Comparison of ENCODE assay signal across 8 cellular contexts in the genomic region with DNA sequence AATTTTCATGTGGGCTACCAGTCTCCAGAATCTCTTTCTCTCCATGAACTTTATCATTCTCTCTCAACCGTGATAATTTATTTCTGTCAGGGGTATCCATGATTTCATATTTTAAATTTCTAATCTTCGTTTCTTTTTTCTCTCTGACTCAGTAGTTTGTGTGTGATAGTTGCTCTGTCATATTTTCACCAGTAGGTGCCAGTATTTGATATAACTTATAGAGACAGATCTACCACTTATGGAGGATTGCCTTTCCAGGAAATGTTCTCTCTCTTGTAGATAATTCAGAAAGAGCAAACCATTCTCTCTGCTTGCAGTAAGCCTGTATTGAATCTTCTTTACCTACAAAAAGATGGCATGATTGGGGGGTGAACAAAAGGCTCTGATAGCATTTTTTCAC.
DNase-seq lines count a peak whose midpoint lies in the region; ATAC-seq, FAIRE-seq and TF ChIP-seq lines count a peak whose summit lies in the region.

No MANE protein-coding gene starts in this region.

- no peaks in the 10 kb centered on the region for H3K36me3 ChIP-seq in bronchial epithelial cell (ENCODE audit: control insufficient read depth, insufficient read depth, low read length)
- no peaks in the 10 kb centered on the region for H3K36me3 ChIP-seq in effector memory CD4-positive, alpha-beta T cell (ENCODE audit: control insufficient read depth, insufficient read depth, low read length)

- H3K4me3 ChIP-seq in bronchial epithelial cell (ENCODE audit: low read depth, low read length) = no peak overlapping the region
- H3K4me3 ChIP-seq in effector memory CD4-positive, alpha-beta T cell (ENCODE audit: insufficient read depth, low read depth, low read length, poor library complexity, severe bottlenecking) = no peak overlapping the region

- no peak for FAIRE-seq in bronchial epithelial cell (lab: Jason Lieb, UNC)

- no peaks in the 10 kb centered on the region for H3K9me3 ChIP-seq in effector memory CD4-positive, alpha-beta T cell (ENCODE audit: control insufficient read depth, low read length)

- no peaks in the 10 kb centered on the region for H3K27me3 ChIP-seq in bronchial epithelial cell (ENCODE audit: control insufficient read depth, insufficient read depth, low read length)
- H3K27me3 ChIP-seq in effector memory CD4-positive, alpha-beta T cell (replicated peaks; ENCODE audit: control insufficient read depth, insufficient read depth, low read length, poor library complexity, severe bottlenecking) = no peaks in the 10 kb centered on the region

- DNase-seq in AG08395 (ENCODE audit: low spot score) (peak; percentile 61), NCI-H2196 (lab: John Stamatoyannopoulos, UW; ENCODE audit: unreplicated experiment) (peak; percentile 11), bronchial epithelial cell (ENCODE audit: low read depth) (peak; percentile 36), lung microvascular endothelial cell (ENCODE audit: low read depth in 2 of 2) (peak; percentile 46 to 60), mucosa of gallbladder (ENCODE audit: low spot score) (no peak)
- DNase-seq in effector memory CD4-positive, alpha-beta T cell = no peak

- no peak overlapping the region for H3K27ac ChIP-seq in effector memory CD4-positive, alpha-beta T cell (ENCODE audit: insufficient read depth, low read length, poor library complexity, severe bottlenecking)

- H3K4me1 ChIP-seq in effector memory CD4-positive, alpha-beta T cell (ENCODE audit: control insufficient read depth, insufficient read depth, low read length, poor library complexity, severe bottlenecking) = no peaks in the 10 kb centered on the region

- ATAC-seq in GM18858 (IDR thresholded peaks at IDR 0.05; ENCODE audit: unreplicated experiment) = peak; percentile 85
- no peak for ATAC-seq in GM21825 (IDR thresholded peaks at IDR 0.05; ENCODE audit: unreplicated experiment)

- TF ChIP-seq CTCF in bronchial epithelial cell (IDR thresholded peaks at IDR 0.05; ENCODE audit: insufficient read depth, low read length, severe bottlenecking) = peak; percentile 30

Comparison
In these comparisons a context has a peak if more than half of its experiments do, and no peak if none do; other contexts are left out.
1. DNase-seq: peak in AG08395 (single experiment), NCI-H2196 (single experiment), bronchial epithelial cell (single experiment) and lung microvascular endothelial cell (2 of 2); none in effector memory CD4-positive, alpha-beta T cell (0 of 3) and mucosa of gallbladder (single experiment).